In genomic region chr17:80034654-80034976, GRCh38 we compare ENCODE assay signal across 8 cellular contexts. TPM values are rescaled to one million over a fixed set of nuclear protein-coding genes. Genes with fewer than 3 reads are reported as not detected.
DNase-seq lines count a peak whose midpoint lies in the region; ATAC-seq and TF ChIP-seq lines count a peak whose summit lies in the region.

No MANE protein-coding gene starts in this region.

- ATAC-seq in Right ventricle myocardium inferior = no peak
- no peak for ATAC-seq in GM19035 (IDR thresholded peaks at IDR 0.05; ENCODE audit: unreplicated experiment)
- no peak for ATAC-seq in HG03045 (IDR thresholded peaks at IDR 0.05; ENCODE audit: unreplicated experiment)

- H3K4me1 ChIP-seq in left ventricle myocardium inferior (peaks cover 40% of the 10 kb centered on the region), mesodermal cell (ENCODE audit: control insufficient read depth, insufficient read depth, low read length, poor library complexity, severe bottlenecking) (peaks cover 8% of the 10 kb centered on the region), uterus (peaks cover 0 to 4% of the 10 kb centered on the region in 2 donors)

- TF ChIP-seq CTCF in left ventricle myocardium inferior (IDR thresholded peaks at IDR 0.05; ENCODE audit: borderline replicate concordance) (no peak), MCF 10A (IDR thresholded peaks at IDR 0.05; ENCODE audit: unreplicated experiment) (no peak), uterus (IDR thresholded peaks at IDR 0.05) (no peak)

- no peak for TF ChIP-seq POLR2A in uterus (IDR thresholded peaks at IDR 0.05)

- H3K27ac Mint-ChIP-seq in MCF 10A (ENCODE audit: low read depth, unreplicated experiment) = peak overlapping the region; percentile 94

- H3K4me1 Mint-ChIP-seq in MCF 10A (ENCODE audit: insufficient read depth, unreplicated experiment) = peaks cover 28% of the 10 kb centered on the region

- H3K4me3 ChIP-seq in left ventricle myocardium inferior (peak overlapping the region; percentile 92), mesodermal cell (ENCODE audit: extremely low read depth, insufficient read depth, low read length, poor library complexity, severe bottlenecking) (peak overlapping the region; percentile 76), uterus (peak overlapping the region; percentile 71 to 90)

- H3K9me3 ChIP-seq in left ventricle myocardium inferior (replicated peaks) (no peaks in the 10 kb centered on the region), mesodermal cell (ENCODE audit: control insufficient read depth, low read length) (no peaks in the 10 kb centered on the region), uterus (no peaks in the 10 kb centered on the region)

- peak overlapping the region; percentile 93 for H3K4me3 Mint-ChIP-seq in MCF 10A (ENCODE audit: unreplicated experiment)

- no peaks in the 10 kb centered on the region for H3K27me3 ChIP-seq in left ventricle myocardium inferior (ENCODE audit: low read depth)
- H3K27me3 ChIP-seq in uterus = no peaks in the 10 kb centered on the region

- H3K36me3 ChIP-seq in left ventricle myocardium inferior (no peaks in the 10 kb centered on the region), mesodermal cell (ENCODE audit: control insufficient read depth, insufficient read depth, low read length) (peaks cover 14% of the 10 kb centered on the region), uterus (no peaks in the 10 kb centered on the region)

- POLR2A ChIA-PET in MCF 10A (lab: Yijun Ruan, JAX) = interaction anchor here (0.7 to 1.9 kb wide), 8 partner anchors 13 to 233 kb away, joined by 3 to 9 read pairs (median 4); partner anchors contain the start of gene GAA

- BruUV-seq in MCF 10A (replicated peaks; lab: Mats Ljungman, UMichigan) = TSS peak; percentile 42

- H3K27ac ChIP-seq in left ventricle myocardium inferior (replicated peaks) (peak overlapping the region; percentile 94), mesodermal cell (ENCODE audit: low read depth, low read length, severe bottlenecking) (peak overlapping the region; percentile 67), uterus (peak overlapping the region; percentile 89 to 90)

- CTCF ChIA-PET in MCF 10A (lab: Yijun Ruan, JAX) = interaction anchor here (0.7 to 0.9 kb wide), 3 partner anchors 24 to 227 kb away, joined by 3 to 6 read pairs (median 4); no protein-coding TSS in a partner anchor

- WGBS in mesodermal cell (ENCODE audit: insufficient coverage in 2 of 2), 2 experiments = 26 to 28% methylated on average over 5 to 6 of the region's 6 CpGs

- no peaks in the 10 kb centered on the region for H3K9me3 Mint-ChIP-seq in MCF 10A (ENCODE audit: unreplicated experiment)

- DNase-seq in left ventricle myocardium inferior = no peak
- DNase-seq in Right ventricle myocardium inferior (ENCODE audit: missing footprints) = no peak
- no peak for DNase-seq in MCF 10A (ENCODE audit: unreplicated experiment)
- DNase-seq in uterus = no peak
- no peak for DNase-seq in stimulated activated CD4-positive, alpha-beta T cell treated with anti-CD3 and anti-CD28 coated beads, Interleukin-1b, Interleukin-23, amount 100 ng/mL, for 48 hours

- intact Hi-C loops in left ventricle myocardium inferior (cut with micrococcal nuclease) (no loop called here), Right ventricle myocardium inferior (cut with DNase I) (loop anchor here (2.0 kb wide), 1 partner anchor 26 kb away; no protein-coding TSS in a partner anchor), MCF 10A (cut with micrococcal nuclease) (no loop called here), uterus (cut with DNase I; ENCODE audit: low total_unique reads) (no loop called here)

- H3K27me3 Mint-ChIP-seq in MCF 10A (ENCODE audit: insufficient read depth, unreplicated experiment) = no peaks in the 10 kb centered on the region

- H3K36me3 Mint-ChIP-seq in MCF 10A (ENCODE audit: insufficient read depth, unreplicated experiment) = peaks cover 24% of the 10 kb centered on the region

RNA-seq across cellular contexts. Expression of gene TBC1D16, which starts 1.1 kb away (rescaled TPM):
- total RNA-seq in left ventricle myocardium inferior (15.9 TPM), Right ventricle myocardium inferior (16.3 TPM), MCF 10A (2022) (21.1 and 26.5 TPM in 2 replicates), uterus (10 to 100 TPM in 2 of 4 donors, 1 to 10 TPM in 2; 3.8 to 58.2 (median 18.3) TPM)
- polyA plus RNA-seq in mesodermal cell (2013, experiment 1 of 2) = 34.4 TPM
- polyA plus RNA-seq in mesodermal cell (2013, experiment 2 of 2) = 29.0 TPM

RNA-seq across cellular contexts. Expression of gene CCDC40, which starts 1.8 kb away (rescaled TPM):
- total RNA-seq in left ventricle myocardium inferior (7.7 TPM), Right ventricle myocardium inferior (5.4 TPM), MCF 10A (2022) (4.1 and 4.8 TPM in 2 replicates), uterus (10 to 100 TPM in 1 of 4 donors, 1 to 10 TPM in 2, under 1 TPM in 1; 0.88 to 16.6 (median 4.8) TPM)
- polyA plus RNA-seq in mesodermal cell (2013, experiment 1 of 2) = 6.2 TPM
- polyA plus RNA-seq in mesodermal cell (2013, experiment 2 of 2) = 7.5 TPM
